In genomic region chr2:101310591-101311389, GRCh38 we compare ENCODE assay signal across 14 cellular contexts. TPM values are rescaled to one million over a fixed set of nuclear protein-coding genes. Genes with fewer than 3 reads are reported as not detected.
A peak's percentile ranks its signal among the peaks of the same experiment; 100 is the strongest.
DNase-seq lines count a peak whose midpoint lies in the region; ATAC-seq, FAIRE-seq and TF ChIP-seq lines count a peak whose summit lies in the region.
"Had no signal": no experiment of that assay in that cellular context is flagged by ENCODE, and none has a peak within 500 bp of the region (broad histone marks: within the 10 kb centered on the region; RNA-seq: fewer than 3 reads in every experiment).

No MANE protein-coding gene starts in this region.

- H3K23ac ChIP-seq in IMR-90 (ENCODE audit: low read depth, low read length), result no peak overlapping the region

- intact Hi-C loops in IMR-90 (cut with micrococcal nuclease), result no loop called here
- intact Hi-C loops in K562 (cut with micrococcal nuclease), result no loop called here

- no peak overlapping the region for H3K4ac ChIP-seq in IMR-90 (ENCODE audit: low read depth, low read length)

- no peak overlapping the region for H2BK120ac ChIP-seq in IMR-90 (ENCODE audit: low read depth, low read length)

- no peak overlapping the region for H3K18ac ChIP-seq in IMR-90 (ENCODE audit: low read depth, low read length)

- dilution Hi-C loops in IMR-90 (cut with HindIII; ENCODE audit: low sequenced_read_pairs, unreplicated experiment), result no loop called here

- in situ Hi-C loops in IMR-90 (cut with MboI; ENCODE audit: low sequenced_read_pairs), result no loop called here
- in situ Hi-C loops in K562 (cut with MboI), result no loop called here
- in situ Hi-C loops in brain microvascular endothelial cell (cut with HindIII; ENCODE audit: low pct_ligation_motif_present, low sequenced_read_pairs), result no loop called here

- H2AK9ac ChIP-seq in IMR-90 (replicated peaks; ENCODE audit: low read depth, low read length, poor library complexity), result no peak overlapping the region

- H4K20me1 ChIP-seq in IMR-90 (ENCODE audit: insufficient read depth, low read length), result peaks cover 23% of the 10 kb centered on the region
- H4K20me1 ChIP-seq in K562 (replicated peaks; ENCODE audit: control insufficient read depth, insufficient read depth, low read length), result peaks cover 14% of the 10 kb centered on the region

- TF ChIP-seq CTCF in IMR-90 (conservative IDR thresholded peaks at IDR 0.05; ENCODE audit: low read depth, low read length) (no peak), K562 (IDR thresholded peaks at IDR 0.05 in 2 of 3, conservative IDR thresholded peaks at IDR 0.05 in 1 of 3; ENCODE audit: insufficient read depth in 2 of 3, low read depth in 1 of 3, low read length in 3 of 3) (no peak), nephron (IDR thresholded peaks at IDR 0.05; ENCODE audit: unreplicated experiment in 3 of 3) (no peak), brain microvascular endothelial cell (IDR thresholded peaks at IDR 0.05; ENCODE audit: low read depth, low read length, missing control alignments) (no peak)

- no CpG with 5 or more reads among the region's 7 CpGs for WGBS in IMR-90 (ENCODE audit: extremely low coverage in 2 of 2, insufficient read length in 1 of 2), 2 experiments
- 40% methylated on average over 7 of the region's 7 CpGs for WGBS in K562 (ENCODE audit: insufficient coverage, low coverage, missing lambda C conversion rate)

- TF ChIP-seq EP300 in K562 (IDR thresholded peaks at IDR 0.05; ENCODE audit: low read length), result no peak

- peaks cover 39% of the 10 kb centered on the region for H3K4me1 ChIP-seq in CD4-positive, CD25-positive, alpha-beta regulatory T cell (ENCODE audit: control insufficient read depth, insufficient read depth, low read length, poor library complexity, severe bottlenecking)
- H3K4me1 ChIP-seq in IMR-90 (ENCODE audit: control insufficient read depth, insufficient read depth, low read length) (peaks cover 9% of the 10 kb centered on the region), K562 (replicated peaks in 1 of 2; ENCODE audit: control insufficient read depth in 2 of 2, insufficient read depth in 2 of 2, low read length in 2 of 2) (peaks cover 16 to 19% of the 10 kb centered on the region in 2 experiments; a peak in 4 of 5 replicates)

- H2AFZ ChIP-seq in IMR-90 (replicated peaks; ENCODE audit: low read length, poor library complexity), result no peak overlapping the region
- peak overlapping the region; percentile 99; the same call in 1 of the 2 replicates for H2AFZ ChIP-seq in K562 (ENCODE audit: low read depth, low read length)

- H3K27me3 ChIP-seq in CD4-positive, CD25-positive, alpha-beta regulatory T cell (ENCODE audit: control insufficient read depth, insufficient read depth, low read length), result no peaks in the 10 kb centered on the region
- H3K27me3 ChIP-seq in IMR-90 (ENCODE audit: control insufficient read depth, insufficient read depth, low read length), result no peaks in the 10 kb centered on the region; the same call in 1 of the 2 replicates
- no peaks in the 10 kb centered on the region for H3K27me3 ChIP-seq in K562 (ENCODE audit: control insufficient read depth in 2 of 2, insufficient read depth in 2 of 2, low read length in 2 of 2)
- H3K27me3 ChIP-seq in brain microvascular endothelial cell (replicated peaks), result no peaks in the 10 kb centered on the region
- H3K27me3 ChIP-seq: BLaER1, dorsolateral prefrontal cortex, SJSA1 had no signal

- no peak overlapping the region for H3K4me2 ChIP-seq in IMR-90 (ENCODE audit: low read depth, low read length)
- H3K4me2 ChIP-seq in K562 (ENCODE audit: insufficient read depth, low read length), result no peak overlapping the region
- H3K4me2 ChIP-seq: BLaER1 had no signal

- no peak for FAIRE-seq in K562 (lab: Jason Lieb, UNC)

- H3K79me2 ChIP-seq in K562 (ENCODE audit: control insufficient read depth, insufficient read depth, low read length), result peaks cover 28% of the 10 kb centered on the region

- no peaks in the 10 kb centered on the region for H3K36me3 ChIP-seq in CD4-positive, CD25-positive, alpha-beta regulatory T cell (ENCODE audit: control insufficient read depth, insufficient read depth, low read length)
- H3K36me3 ChIP-seq in IMR-90 (ENCODE audit: control insufficient read depth, insufficient read depth, low read length) (no peaks in the 10 kb centered on the region), K562 (ENCODE audit: control insufficient read depth, insufficient read depth, low read length) (peaks cover 9% of the 10 kb centered on the region), brain microvascular endothelial cell (replicated peaks) (no peaks in the 10 kb centered on the region)

- no peak overlapping the region for H2AK5ac ChIP-seq in IMR-90 (ENCODE audit: low read depth, low read length)

- peaks cover 10% of the 10 kb centered on the region for H3K9me1 ChIP-seq in IMR-90 (ENCODE audit: insufficient read depth, low read length)
- H3K9me1 ChIP-seq in K562 (ENCODE audit: control insufficient read depth, insufficient read depth, low read length), result no peaks in the 10 kb centered on the region

- no peak overlapping the region for H4K8ac ChIP-seq in IMR-90 (ENCODE audit: low read depth in 2 of 2, low read length in 2 of 2)

- peaks cover 0 to 2% (median 0%) of the 10 kb centered on the region in 7 donors for H3K9me3 Mint-ChIP-seq in CD4-positive, CD25-positive, alpha-beta regulatory T cell
- no peaks in the 10 kb centered on the region for H3K9me3 Mint-ChIP-seq in nephron

- H3K27ac ChIP-seq in CD4-positive, CD25-positive, alpha-beta regulatory T cell (ENCODE audit: insufficient read depth, low read length, poor library complexity, severe bottlenecking), result peak overlapping the region; percentile 68
- no peak overlapping the region for H3K27ac ChIP-seq in IMR-90 (ENCODE audit: insufficient read depth, low read length)
- no peak overlapping the region for H3K27ac ChIP-seq in K562 (ENCODE audit: extremely low read depth, low read depth, low read length)
- H3K27ac ChIP-seq in brain microvascular endothelial cell, result no peak overlapping the region
- H3K27ac ChIP-seq: BLaER1, SJSA1 had no signal

- no peak for TF ChIP-seq RAD21 in IMR-90 (IDR thresholded peaks at IDR 0.05; ENCODE audit: low read length)
- TF ChIP-seq RAD21 in K562 (CRISPR knock-in tag; conservative IDR thresholded peaks at IDR 0.05 in 1 of 2, IDR thresholded peaks at IDR 0.05 in 1 of 2), result no peak

- H2BK15ac ChIP-seq in IMR-90 (ENCODE audit: low read depth, low read length), result no peak overlapping the region

- H3K36me3 Mint-ChIP-seq in CD4-positive, CD25-positive, alpha-beta regulatory T cell, result peaks cover 7% of the 10 kb centered on the region
- peaks cover 5% of the 10 kb centered on the region for H3K36me3 Mint-ChIP-seq in nephron (ENCODE audit: low read depth)

- no peak overlapping the region for H4K91ac ChIP-seq in IMR-90 (ENCODE audit: insufficient read depth, low read depth, low read length)

- peak overlapping the region; percentile 86 to 91 (median 87) for H3K27ac Mint-ChIP-seq in CD4-positive, CD25-positive, alpha-beta regulatory T cell
- peak overlapping the region in 2 of 3 experiments; percentile 25 to 68 for H3K27ac Mint-ChIP-seq in nephron

- H4K5ac ChIP-seq in IMR-90 (ENCODE audit: low read depth, low read length), result no peak overlapping the region

- no peaks in the 10 kb centered on the region for H3K9me3 ChIP-seq in CD4-positive, CD25-positive, alpha-beta regulatory T cell (ENCODE audit: control insufficient read depth in 2 of 2, low read length in 2 of 2)
- H3K9me3 ChIP-seq in IMR-90 (ENCODE audit: control insufficient read depth, insufficient read depth, low read length), result no peaks in the 10 kb centered on the region
- no peaks in the 10 kb centered on the region for H3K9me3 ChIP-seq in K562 (replicated peaks; ENCODE audit: control insufficient read depth, insufficient read depth, low read depth, low read length)
- H3K9me3 ChIP-seq: BLaER1, SJSA1 had no signal

- no peak overlapping the region for H2BK5ac ChIP-seq in IMR-90 (ENCODE audit: low read depth, low read length, poor library complexity, severe bottlenecking)

- H3K4me1 Mint-ChIP-seq in CD4-positive, CD25-positive, alpha-beta regulatory T cell, result peaks cover 19 to 52% (median 37%) of the 10 kb centered on the region in 4 donors
- peaks cover 17% of the 10 kb centered on the region for H3K4me1 Mint-ChIP-seq in nephron

- H3K27me3 Mint-ChIP-seq in CD4-positive, CD25-positive, alpha-beta regulatory T cell, result peaks cover 8% of the 10 kb centered on the region
- H3K27me3 Mint-ChIP-seq in nephron (ENCODE audit: low read depth), result peaks cover 1% of the 10 kb centered on the region

- no peak for DNase-seq in CD4-positive, CD25-positive, alpha-beta regulatory T cell
- peak; percentile 17 for DNase-seq in IMR-90
- no peak for DNase-seq in K562 (ENCODE audit: extremely low read depth in 1 of 4, low spot score in 3 of 4)
- no peak for DNase-seq in NCI-H748 treated with DMSO at 0.1 percent for 48 hours (lab: John Stamatoyannopoulos, UW)
- DNase-seq in NCI-H526 (lab: John Stamatoyannopoulos, UW), result no peak
- no peak for DNase-seq in brain microvascular endothelial cell
- DNase-seq: dorsolateral prefrontal cortex, kidney glomerular epithelial cell, NCI-H146, NCI-H69 had no signal

- no peak overlapping the region for H3K56ac ChIP-seq in IMR-90 (ENCODE audit: extremely low read depth, insufficient read depth, low read length)

- peak overlapping the region; percentile 22 to 98 (median 90) for H3K4me3 Mint-ChIP-seq in CD4-positive, CD25-positive, alpha-beta regulatory T cell
- H3K4me3 Mint-ChIP-seq in nephron, result peak overlapping the region; percentile 73 to 97 (median 80)

- ATAC-seq in CD4-positive, CD25-positive, alpha-beta regulatory T cell (ENCODE audit: low read depth in 2 of 2), result no peak
- no peak for ATAC-seq in IMR-90 (ENCODE audit: low read depth)
- ATAC-seq in K562, result no peak
- ATAC-seq in GM19035 (IDR thresholded peaks at IDR 0.05; ENCODE audit: unreplicated experiment), result no peak

- peaks cover 6 to 28% of the 10 kb centered on the region in 2 experiments for H3K79me1 ChIP-seq in IMR-90 (ENCODE audit: low read depth in 1 of 2, low read length in 2 of 2)

- H3K4me3 ChIP-seq in CD4-positive, CD25-positive, alpha-beta regulatory T cell (ENCODE audit: low read depth, low read length), result peak overlapping the region; percentile 58
- H3K4me3 ChIP-seq in IMR-90 (ENCODE audit: insufficient read depth, low read depth, low read length), result no peak overlapping the region
- no peak overlapping the region for H3K4me3 ChIP-seq in K562
- no peak overlapping the region for H3K4me3 ChIP-seq in brain microvascular endothelial cell (ENCODE audit: low read depth, low read length)
- H3K4me3 ChIP-seq: BLaER1, dorsolateral prefrontal cortex, SJSA1 had no signal

- TF ChIP-seq POLR2A in IMR-90 (IDR thresholded peaks at IDR 0.05; ENCODE audit: low read depth, low read length), result no peak
- TF ChIP-seq POLR2A in K562 (conservative IDR thresholded peaks at IDR 0.05), result no peak

- H2BK20ac ChIP-seq in IMR-90 (ENCODE audit: low read depth, low read length), result no peak overlapping the region

- H3K9ac ChIP-seq in IMR-90 (ENCODE audit: low read depth, low read length), result no peak overlapping the region
- no peak overlapping the region for H3K9ac ChIP-seq in K562 (ENCODE audit: insufficient read depth in 1 of 2, low read depth in 2 of 2, low read length in 2 of 2)
- H3K9ac ChIP-seq: BLaER1 had no signal

- BruUV-seq in IMR-90 (replicated peaks; lab: Mats Ljungman, UMichigan), result no TSS peak
- no TSS peak for BruUV-seq in K562 (replicated peaks; lab: Mats Ljungman, UMichigan)

- POLR2A ChIA-PET in IMR-90 (lab: Charles Lee; ENCODE audit: unreplicated experiment), result no interaction called here
- POLR2A ChIA-PET in K562 (lab: Yijun Ruan, JAX), result no interaction called here

- no peak overlapping the region for H3K14ac ChIP-seq in IMR-90 (replicated peaks; ENCODE audit: low read depth, low read length)

- CTCF ChIA-PET in IMR-90 (lab: Yijun Ruan, JAX) (no interaction called here), K562 (lab: Yijun Ruan, JAX; ENCODE audit: low intra/inter-chr PET ratio) (no interaction called here)

RNA-seq across cellular contexts. Expression of gene RNF149, which starts 2.3 kb away (rescaled TPM):
- 221 TPM for total RNA-seq in CD4-positive, CD25-positive, alpha-beta regulatory T cell
- 10 to 100 TPM; 84.4 to 97.3 (median 90.9) TPM for polyA plus RNA-seq in CD4-positive, CD25-positive, alpha-beta regulatory T cell
- 18.6 and 26.4 TPM in 2 replicates for total RNA-seq in IMR-90 (2012; rRNA removed)
- polyA plus RNA-seq in IMR-90 (2012; rRNA removed), result 13.0 and 14.5 TPM in 2 replicates
- polyA plus RNA-seq in IMR-90 (2012; cell fraction: cytosol; rRNA removed), result 6.0 and 11.0 TPM in 2 replicates
- polyA plus RNA-seq in IMR-90 (2012; cell fraction: nucleus; rRNA removed; ENCODE audit: low replicate concordance), result 24.2 and 39.6 TPM in 2 replicates
- 82.0 and 197 TPM in 2 replicates for total RNA-seq in K562 (2011; cell fraction: chromatin; rRNA removed; ENCODE audit: low replicate concordance)
- 55.7 and 63.3 TPM in 2 replicates for total RNA-seq in K562 (2011; cell fraction: nucleolus; rRNA removed)
- 101 and 175 TPM in 2 replicates for total RNA-seq in K562 (2011; cell fraction: nucleoplasm; rRNA removed)
- total RNA-seq in K562 (2014; rRNA removed), result 24.1 and 25.3 TPM in 2 replicates
- total RNA-seq in K562 (2014; rRNA removed; fragmentation: Illumina TruSeq; extraction: Trizol), result 31.5 and 36.1 TPM in 2 replicates
- total RNA-seq in K562 (2015; rRNA removed; fragmentation: Illumina TruSeq; extraction: Trizol), result 23.3 and 28.3 TPM in 2 replicates
- total RNA-seq in K562 (2021), result 21.8 and 22.8 TPM in 2 replicates
- 27.2 and 28.4 TPM in 2 replicates for polyA plus RNA-seq in K562 (2011; rRNA removed)
- polyA plus RNA-seq in K562 (2011; cell fraction: cytosol; rRNA removed), result 8.5 and 12.5 TPM in 2 replicates
- 34.9 and 38.9 TPM in 2 replicates for polyA plus RNA-seq in K562 (2011; cell fraction: nucleus; rRNA removed)
- 12.4 and 17.9 TPM in 2 replicates for polyA plus RNA-seq in K562 (2012)
- polyA plus RNA-seq in K562 (2014; fragmentation: Illumina TruSeq; extraction: Trizol), result 17.7 and 21.3 TPM in 2 replicates
- 1 to 10 TPM; 9.0 to 9.5 TPM for polyA plus RNA-seq in K562 (2014; fragmentation: Nextera tagmentation; extraction: Ambion mirVana)
- polyA plus RNA-seq in K562 (2014; rRNA removed), result 21.0 and 23.3 TPM in 2 replicates
- polyA minus RNA-seq in K562 (2011; rRNA and poly(A)+ RNA removed), result 31.2 and 33.4 TPM in 2 replicates
- 11.4 and 13.9 TPM in 2 replicates for polyA minus RNA-seq in K562 (2011; cell fraction: cytosol; rRNA and poly(A)+ RNA removed)
- 25.7 and 42.1 TPM in 2 replicates for polyA minus RNA-seq in K562 (2011; cell fraction: nucleus; rRNA and poly(A)+ RNA removed)

RNA-seq across cellular contexts. Expression of gene CNOT11, which starts 58.1 kb away (rescaled TPM):
- total RNA-seq in CD4-positive, CD25-positive, alpha-beta regulatory T cell, result 63.8 TPM
- 10 to 100 TPM; 68.6 to 76.2 (median 69.4) TPM for polyA plus RNA-seq in CD4-positive, CD25-positive, alpha-beta regulatory T cell
- total RNA-seq in IMR-90 (2012; rRNA removed), result 33.6 and 36.4 TPM in 2 replicates
- polyA plus RNA-seq in IMR-90 (2012; rRNA removed), result 50.3 and 55.8 TPM in 2 replicates
- 15.6 and 40.7 TPM in 2 replicates for polyA plus RNA-seq in IMR-90 (2012; cell fraction: cytosol; rRNA removed)
- polyA plus RNA-seq in IMR-90 (2012; cell fraction: nucleus; rRNA removed; ENCODE audit: low replicate concordance), result 19.1 and 76.4 TPM in 2 replicates
- total RNA-seq in K562 (2011; cell fraction: chromatin; rRNA removed; ENCODE audit: low replicate concordance), result 56.3 and 58.9 TPM in 2 replicates
- 33.7 and 34.5 TPM in 2 replicates for total RNA-seq in K562 (2011; cell fraction: nucleolus; rRNA removed)
- 34.8 and 41.8 TPM in 2 replicates for total RNA-seq in K562 (2011; cell fraction: nucleoplasm; rRNA removed)
- 44.2 and 59.8 TPM in 2 replicates for total RNA-seq in K562 (2014; rRNA removed)
- total RNA-seq in K562 (2014; rRNA removed; fragmentation: Illumina TruSeq; extraction: Trizol), result 64.2 and 70.6 TPM in 2 replicates
- 91.9 and 92.9 TPM in 2 replicates for total RNA-seq in K562 (2015; rRNA removed; fragmentation: Illumina TruSeq; extraction: Trizol)
- 61.5 and 66.2 TPM in 2 replicates for total RNA-seq in K562 (2021)
- 89.1 and 105 TPM in 2 replicates for polyA plus RNA-seq in K562 (2011; rRNA removed)
- polyA plus RNA-seq in K562 (2011; cell fraction: cytosol; rRNA removed), result 53.5 and 79.9 TPM in 2 replicates
- 150 and 160 TPM in 2 replicates for polyA plus RNA-seq in K562 (2011; cell fraction: nucleus; rRNA removed)
- 41.6 and 49.2 TPM in 2 replicates for polyA plus RNA-seq in K562 (2012)
- 114 and 163 TPM in 2 replicates for polyA plus RNA-seq in K562 (2014; fragmentation: Illumina TruSeq; extraction: Trizol)
- 10 to 100 TPM; 12.7 to 13.2 TPM for polyA plus RNA-seq in K562 (2014; fragmentation: Nextera tagmentation; extraction: Ambion mirVana)
- polyA plus RNA-seq in K562 (2014; rRNA removed), result 54.2 and 62.2 TPM in 2 replicates
- polyA minus RNA-seq in K562 (2011; rRNA and poly(A)+ RNA removed), result 84.0 and 119 TPM in 2 replicates
- polyA minus RNA-seq in K562 (2011; cell fraction: cytosol; rRNA and poly(A)+ RNA removed), result 43.2 and 58.7 TPM in 2 replicates
- 18.7 and 22.2 TPM in 2 replicates for polyA minus RNA-seq in K562 (2011; cell fraction: nucleus; rRNA and poly(A)+ RNA removed)
